ENCODE assay signal across 27 cellular contexts in the genomic region with DNA sequence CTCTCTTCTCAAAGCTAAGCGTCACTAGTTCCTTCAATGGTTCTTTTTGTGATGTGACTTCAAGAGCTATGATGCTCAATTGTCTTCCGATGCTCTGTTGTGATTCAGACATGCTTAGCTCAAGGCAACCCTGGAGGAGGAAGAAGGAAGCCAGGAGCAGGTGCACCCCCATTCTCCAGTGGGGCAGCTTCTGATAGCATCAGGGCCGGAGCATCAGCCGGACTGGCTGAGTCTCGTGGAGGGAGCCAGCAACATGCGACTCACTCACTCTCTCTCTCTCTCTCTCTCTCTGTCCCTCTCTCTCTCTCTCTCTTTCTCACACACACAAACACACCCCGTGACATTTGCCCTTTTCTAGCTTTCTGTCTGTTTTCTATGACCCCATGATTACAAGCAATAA.
"Had no signal": no experiment of that assay in that cellular context is flagged by ENCODE, and none has a peak within 500 bp of the region (broad histone marks: within the 10 kb centered on the region; RNA-seq: fewer than 3 reads in every experiment).

No MANE protein-coding gene starts in this region.

- H3K36me3 ChIP-seq: colonic mucosa, gastroesophageal sphincter, heart left ventricle, left lung, prostate gland, right atrium auricular region, spleen, transverse colon, upper lobe of right lung, vagina had no signal

- H3K27me3 Mint-ChIP-seq: dendritic cell treated with granulocyte-macrophage colony-stimulating factor and Interleukin-4, amounts not matched to agents 40 ng/mL and 50 ng/mL, for 4 days had no signal

- H3K27ac Mint-ChIP-seq: dendritic cell treated with granulocyte-macrophage colony-stimulating factor and Interleukin-4, amounts not matched to agents 40 ng/mL and 50 ng/mL, for 4 days; endodermal cell; nephron; stimulated activated memory B cell treated with anti-CD40 and anti-IgM and Interleukin-4, amounts not matched to agents 10 μg/mL and 1 μg/mL and 100 μg/mL, for 72 hours; stimulated activated naive CD8-positive, alpha-beta T cell treated with anti-CD3 and anti-CD28 coated beads, Interleukin-15, Interleukin-2, amounts not matched to agents 100 ng/mL and 50 ng/mL, for 24 hours had no signal

- H3K4me3 Mint-ChIP-seq: dendritic cell treated with granulocyte-macrophage colony-stimulating factor and Interleukin-4, amounts not matched to agents 40 ng/mL and 50 ng/mL, for 4 days; endodermal cell; naive thymus-derived CD4-positive, alpha-beta T cell; nephron; stimulated activated memory B cell treated with anti-CD40 and anti-IgM and Interleukin-4, amounts not matched to agents 10 μg/mL and 1 μg/mL and 100 μg/mL, for 72 hours; stimulated activated naive CD8-positive, alpha-beta T cell treated with anti-CD3 and anti-CD28 coated beads, Interleukin-15, Interleukin-2, amounts not matched to agents 100 ng/mL and 50 ng/mL, for 24 hours had no signal

- ATAC-seq: esophagus mucosa; foreskin keratinocyte; gastroesophageal sphincter; heart left ventricle; left cardiac atrium; left lung; naive thymus-derived CD4-positive, alpha-beta T cell; sciatic nerve; stimulated activated memory B cell treated with anti-CD40 and anti-IgM and Interleukin-4, amounts not matched to agents 10 μg/mL and 1 μg/mL and 100 μg/mL, for 72 hours; upper lobe of right lung had no signal

- H3K36me3 Mint-ChIP-seq: stimulated activated memory B cell treated with anti-CD40 and anti-IgM and Interleukin-4, amounts not matched to agents 10 μg/mL and 1 μg/mL and 100 μg/mL, for 72 hours had no signal

- H3K4me3 ChIP-seq: colonic mucosa, gastroesophageal sphincter, heart left ventricle, hepatocyte, left lung, prostate gland, right atrium auricular region, skin epidermis, spleen, transverse colon, upper lobe of right lung, vagina had no signal

- H3K4me2 ChIP-seq: hepatocyte had no signal

- H3K27me3 ChIP-seq: colonic mucosa, foreskin keratinocyte, gastroesophageal sphincter, hepatocyte, left lung, right atrium auricular region, transverse colon, upper lobe of right lung, vagina had no signal

- DNase-seq: colonic mucosa; effector CD8-positive, alpha-beta T cell; endodermal cell; foreskin keratinocyte; heart left ventricle; left cardiac atrium; left lung; mesenchymal stem cell; midbrain; naive thymus-derived CD4-positive, alpha-beta T cell; spleen; stimulated activated CD4-positive, alpha-beta T cell treated with anti-CD3 and anti-CD28 coated beads, Interleukin-4, amount 100 ng/mL, for 4 hours; transverse colon; upper lobe of right lung had no signal

- H3K9me3 ChIP-seq: colonic mucosa, left lung, prostate gland, transverse colon, upper lobe of right lung, vagina had no signal

- H3K27ac ChIP-seq: colonic mucosa, epithelial cell of prostate, foreskin keratinocyte, gastroesophageal sphincter, heart left ventricle, hepatocyte, left lung, prostate gland, right atrium auricular region, skin epidermis, spleen, transverse colon, upper lobe of right lung, vagina had no signal

- H3K9me3 Mint-ChIP-seq: dendritic cell treated with granulocyte-macrophage colony-stimulating factor and Interleukin-4, amounts not matched to agents 40 ng/mL and 50 ng/mL, for 4 days; endodermal cell; nephron; stimulated activated naive CD8-positive, alpha-beta T cell treated with anti-CD3 and anti-CD28 coated beads, Interleukin-15, Interleukin-2, amounts not matched to agents 100 ng/mL and 50 ng/mL, for 24 hours had no signal

- H3K4me1 ChIP-seq: colonic mucosa, foreskin keratinocyte, left lung, prostate gland, right atrium auricular region, upper lobe of right lung had no signal
